8 cellular contexts compared by ENCODE assay signal in the genomic region with DNA sequence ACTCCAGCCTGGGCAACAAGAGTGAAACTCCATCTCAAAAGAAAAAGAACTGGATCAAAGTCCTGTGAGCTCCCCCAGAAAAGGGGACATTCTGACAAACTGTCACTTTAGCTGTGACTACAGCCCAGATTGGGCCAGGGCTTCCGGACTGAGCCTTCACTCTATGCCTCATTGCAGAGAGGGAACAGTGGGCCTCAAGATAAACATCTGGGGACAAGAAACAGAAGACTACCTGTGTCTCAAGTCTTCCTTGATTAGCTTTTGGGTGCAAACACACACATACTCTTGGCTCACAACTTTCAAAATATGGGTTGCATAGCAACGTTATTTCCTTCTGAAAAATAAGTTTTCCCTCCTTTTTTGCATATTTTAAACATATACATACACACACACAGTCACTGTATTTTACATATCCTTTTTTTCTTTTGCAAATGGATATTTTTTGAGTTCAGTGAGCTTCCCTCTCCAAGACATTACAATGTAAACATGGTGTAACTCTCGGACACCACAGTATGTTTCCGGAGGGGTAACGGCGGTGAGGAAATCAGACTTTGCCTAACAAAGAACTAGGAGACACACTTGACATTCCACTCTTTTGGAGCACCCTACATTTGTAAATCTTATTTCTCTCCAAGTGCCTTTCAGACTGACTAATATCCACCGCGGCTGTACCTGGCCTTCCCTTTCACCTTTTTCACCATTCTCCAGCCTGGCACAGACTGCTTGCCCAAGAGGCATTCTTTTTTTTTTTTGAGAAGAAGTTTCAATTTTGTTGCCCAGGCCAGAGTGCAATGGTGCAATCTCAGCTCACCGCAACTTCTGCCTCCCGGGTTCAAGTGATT. TPM values are rescaled to one million over a fixed set of nuclear protein-coding genes. Genes with fewer than 3 reads are reported as not detected.
A peak's percentile ranks its signal among the peaks of the same experiment; 100 is the strongest.
DNase-seq lines count a peak whose midpoint lies in the region; ATAC-seq and TF ChIP-seq lines count a peak whose summit lies in the region.
"Had no signal": no experiment of that assay in that cellular context is flagged by ENCODE, and none has a peak within 500 bp of the region (broad histone marks: within the 10 kb centered on the region; RNA-seq: fewer than 3 reads in every experiment).

No MANE protein-coding gene starts in this region.

- 65% methylated on average over 10 of the region's 10 CpGs for WGBS in GM23248 (ENCODE audit: low coverage in 1 of 2, low lambda C conversion rate in 2 of 2, missing lambda C conversion rate in 2 of 2), 2 experiments

- H3K9me3 ChIP-seq in GM23248 (ENCODE audit: low read depth) (no peaks in the 10 kb centered on the region), OCI-LY7 (ENCODE audit: low read length) (no peaks in the 10 kb centered on the region)

- intact Hi-C loops in OCI-LY7 (cut with micrococcal nuclease; ENCODE audit: unreplicated experiment) = no loop called here

- BruUV-seq in OCI-LY7 (replicated peaks; lab: Mats Ljungman, UMichigan) = TSS peak; percentile 57

- POLR2A ChIA-PET in OCI-LY7 (lab: Charles Lee) = interaction anchor here (0.5 to 2.1 kb wide), 4 partner anchors 10 to 1089 kb away, joined by 3 to 6 read pairs (median 4); no protein-coding TSS in a partner anchor

- H3K27ac ChIP-seq in GM23248 = no peak overlapping the region
- peak overlapping the region; percentile 79 for H3K27ac ChIP-seq in OCI-LY7 (ENCODE audit: low read depth, low read length, poor library complexity, severe bottlenecking)

- 0 out of 2 replicates have a peak, but pooled peaks cover 12% of the 10 kb centered on the region for H3F3A ChIP-seq in GM23248 (ENCODE audit: insufficient read depth)

- peaks cover 4% of the 10 kb centered on the region for H3K36me3 Mint-ChIP-seq in progenitor cell of endocrine pancreas (ENCODE audit: insufficient read depth)

- TF ChIP-seq CTCF in OCI-LY7 (conservative IDR thresholded peaks at IDR 0.05; ENCODE audit: low read length) = no peak
- no peak for TF ChIP-seq CTCF in epithelial cell of esophagus (IDR thresholded peaks at IDR 0.05; ENCODE audit: insufficient read depth, low read depth, low read length, missing control alignments)
- TF ChIP-seq CTCF in progenitor cell of endocrine pancreas (IDR thresholded peaks at IDR 0.05; ENCODE audit: unreplicated experiment) = no peak

- H2AFZ ChIP-seq in GM23248 = no peak overlapping the region
- no peak overlapping the region for H2AFZ ChIP-seq in OCI-LY7 (ENCODE audit: low read length)

- peaks cover 29% of the 10 kb centered on the region for H4K20me1 ChIP-seq in GM23248 (ENCODE audit: insufficient read depth)
- H4K20me1 ChIP-seq in OCI-LY7 (ENCODE audit: insufficient read depth, low read length) = peaks cover 42% of the 10 kb centered on the region

- DNase-seq in GM23248 (no peak), OCI-LY7 (ENCODE audit: low spot score) (peak; percentile 47), epithelial cell of esophagus (ENCODE audit: low read depth) (peak; percentile 35), progenitor cell of endocrine pancreas (ENCODE audit: low spot score, unreplicated experiment) (no peak), SW 1271 (lab: John Stamatoyannopoulos, UW) (no peak), NCI-H1436 (lab: John Stamatoyannopoulos, UW) (no peak)
- DNase-seq: NCI-H226 had no signal

- H3K9ac ChIP-seq in GM23248 = no peak overlapping the region

- no peaks in the 10 kb centered on the region for H3K9me3 Mint-ChIP-seq in progenitor cell of endocrine pancreas (ENCODE audit: low read depth)

- peaks cover 5% of the 10 kb centered on the region for H3K27me3 Mint-ChIP-seq in progenitor cell of endocrine pancreas

- H3K9me2 ChIP-seq in GM23248 (ENCODE audit: insufficient read depth) (no peaks in the 10 kb centered on the region), OCI-LY7 (ENCODE audit: insufficient read depth, low read length) (no peaks in the 10 kb centered on the region)

- CTCF ChIA-PET in OCI-LY7 (lab: Charles Lee; ENCODE audit: unreplicated experiment) = interaction anchor here (0.6 kb wide), 1 partner anchor 1193 kb away, joined by 4 read pairs; no protein-coding TSS in a partner anchor

- H3K4me3 ChIP-seq in GM23248 = 0 out of 2 replicates have a peak overlapping the region, but pooled peaks have one; percentile 10
- H3K4me3 ChIP-seq in OCI-LY7 (ENCODE audit: low read depth, low read length, poor library complexity, severe bottlenecking) = peak overlapping the region; percentile 95
- H3K4me3 ChIP-seq in epithelial cell of esophagus (ENCODE audit: low read length) = peak overlapping the region; percentile 19

- H3K79me2 ChIP-seq in GM23248 (ENCODE audit: insufficient read depth) = peaks cover 81% of the 10 kb centered on the region
- H3K79me2 ChIP-seq in OCI-LY7 (ENCODE audit: insufficient read depth, low read depth, low read length) = peaks cover 84% of the 10 kb centered on the region

- H3K4me1 Mint-ChIP-seq in progenitor cell of endocrine pancreas (ENCODE audit: low read depth) = peaks cover 22% of the 10 kb centered on the region

- in situ Hi-C loops in GM23248 (cut with MboI) = no loop called here

- no peak for ATAC-seq in GM19328 (IDR thresholded peaks at IDR 0.05; ENCODE audit: unreplicated experiment)

- H3K4me3 Mint-ChIP-seq in progenitor cell of endocrine pancreas (ENCODE audit: low read depth) = peak overlapping the region; percentile 47

- H3K4me1 ChIP-seq in GM23248 (ENCODE audit: insufficient read depth) (peaks cover 10% of the 10 kb centered on the region; the same call in 1 of the 2 replicates), OCI-LY7 (ENCODE audit: insufficient read depth, low read length, poor library complexity, severe bottlenecking) (peaks cover 75% of the 10 kb centered on the region)

- H3K27ac Mint-ChIP-seq in progenitor cell of endocrine pancreas = peak overlapping the region; percentile 73

- H3K27me3 ChIP-seq in GM23248 (replicated peaks; ENCODE audit: insufficient read depth) = no peaks in the 10 kb centered on the region

- H3K4me2 ChIP-seq in GM23248 (ENCODE audit: unreplicated experiment) (peak overlapping the region; percentile 89), OCI-LY7 (ENCODE audit: low read length) (peak overlapping the region; percentile 98)

- no peaks in the 10 kb centered on the region for H3K36me3 ChIP-seq in GM23248 (ENCODE audit: low read depth)
- H3K36me3 ChIP-seq in OCI-LY7 (ENCODE audit: insufficient read depth, low read length) = peaks cover 55% of the 10 kb centered on the region

RNA-seq across cellular contexts. Expression of a gene that starts 3.5 kb away (rescaled TPM):
- total RNA-seq in GM23248 (2014; rRNA removed; shearing (Covaris generic)) = 239 and 256 TPM in 2 replicates
- 129 and 134 TPM in 2 replicates for polyA plus RNA-seq in GM23248 (2016; fragmentation: Nextera tagmentation; extraction: Ambion mirVana)
- 248 and 325 TPM in 2 replicates for total RNA-seq in OCI-LY7 (2014; rRNA removed; shearing (Covaris generic))
- total RNA-seq in OCI-LY7 (2022) (386 and 415 TPM in 2 replicates), progenitor cell of endocrine pancreas (250 and 259 TPM in 2 replicates)

Comparison
In these comparisons a context has a peak if more than half of its experiments do, and no peak if none do; other contexts are left out.
1. DNase-seq: peak in OCI-LY7 (single experiment) and epithelial cell of esophagus (single experiment); none in GM23248 (single experiment), progenitor cell of endocrine pancreas (single experiment), SW 1271 (0 of 2) and NCI-H1436 (single experiment).
2. H3K4me3 ChIP-seq: peak in every context shown above with its lines; median percentile 95 in OCI-LY7; 19 in epithelial cell of esophagus; 10 in GM23248.